In the genomic region with DNA sequence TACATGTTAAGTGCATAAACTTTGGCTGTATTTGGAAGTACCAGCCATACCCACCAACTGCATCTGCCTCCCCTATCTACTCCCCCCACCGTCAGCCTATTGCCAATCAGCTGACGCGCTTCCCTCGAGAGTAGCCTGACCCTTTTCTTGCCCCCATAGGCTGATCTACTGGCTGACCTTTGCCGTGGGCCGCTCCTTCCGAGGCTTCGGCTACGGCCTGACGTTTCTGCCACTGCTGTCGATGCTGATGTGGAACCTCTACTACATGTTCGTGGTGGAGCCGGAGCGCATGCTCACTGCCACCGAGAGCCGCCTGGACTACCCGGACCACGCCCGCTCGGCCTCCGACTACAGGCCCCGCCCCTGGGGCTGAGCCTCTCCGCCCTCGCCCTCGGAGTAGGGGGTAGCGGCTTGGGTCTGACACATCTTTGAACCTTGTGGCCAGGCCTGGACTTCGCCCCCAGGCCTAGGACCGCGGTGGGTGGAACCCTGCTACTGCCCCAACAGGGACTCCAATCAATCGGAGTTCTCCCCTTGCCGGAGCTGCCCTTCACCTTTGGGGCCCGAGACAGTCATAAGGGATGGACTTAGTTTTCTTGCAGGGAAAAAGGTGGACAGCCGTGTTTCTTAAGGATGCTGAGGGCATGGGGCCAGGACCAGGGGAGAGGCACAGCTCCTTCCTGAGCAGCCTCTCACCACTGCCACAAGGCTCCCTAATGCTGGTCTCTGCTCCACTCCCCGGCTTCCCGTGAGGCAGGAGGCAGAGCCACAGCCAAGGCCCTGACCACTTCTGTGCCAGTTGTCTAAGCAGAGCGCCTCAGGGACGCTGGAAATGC, we compare ENCODE assay signal across 7 cellular contexts. TPM values are rescaled to one million over a fixed set of nuclear protein-coding genes. Genes with fewer than 3 reads are reported as not detected.
DNase-seq lines count a peak whose midpoint lies in the region; ATAC-seq, FAIRE-seq and TF ChIP-seq lines count a peak whose summit lies in the region.
"Had no signal": no experiment of that assay in that cellular context is flagged by ENCODE, and none has a peak within 500 bp of the region (broad histone marks: within the 10 kb centered on the region; RNA-seq: fewer than 3 reads in every experiment).

No MANE protein-coding gene starts in this region.

- H3K9me3 Mint-ChIP-seq in H9: no peaks in the 10 kb centered on the region

- H3K14ac ChIP-seq in H9 (ENCODE audit: insufficient read depth, low read length): no peak overlapping the region

- peaks cover 0 to 26% (median 15%) of the 10 kb centered on the region in 9 donors for H3K36me3 ChIP-seq in heart left ventricle

- ATAC-seq in heart left ventricle: peak; percentile 90 to 96 (median 96)
- no peak for ATAC-seq in GM18511 (IDR thresholded peaks at IDR 0.05; ENCODE audit: unreplicated experiment)

- H3K4ac ChIP-seq in H9 (ENCODE audit: low read depth, low read length): no peak overlapping the region

- H3K4me3 Mint-ChIP-seq in H9: peak overlapping the region; percentile 82 to 89

- H2BK12ac ChIP-seq in H9 (ENCODE audit: insufficient read length, low read depth, low read length): no peak overlapping the region

- H3K4me3 ChIP-seq in heart left ventricle: peak overlapping the region; percentile 16 to 62 (median 50)
- H3K4me3 ChIP-seq in skeletal muscle cell (ENCODE audit: low read depth, low read length): peak overlapping the region; percentile 60

- peak in 1 of 2 donors; percentile 45 for TF ChIP-seq POLR2A in heart left ventricle (IDR thresholded peaks at IDR 0.05)

- no peaks in the 10 kb centered on the region for H4K20me1 ChIP-seq in H9 (ENCODE audit: control insufficient read depth, insufficient read depth, insufficient read length)

- H4K91ac ChIP-seq in H9 (ENCODE audit: insufficient read length, low read depth, low read length): no peak overlapping the region

- H4K5ac ChIP-seq in H9 (ENCODE audit: insufficient read length, low read depth, low read length): no peak overlapping the region

- H3K9me3 ChIP-seq in H9 (ENCODE audit: control insufficient read depth, low read depth, low read length) (no peaks in the 10 kb centered on the region), heart left ventricle (no peaks in the 10 kb centered on the region)

- no peaks in the 10 kb centered on the region for H3K79me2 ChIP-seq in H9 (ENCODE audit: insufficient read depth, low read length)

- peak overlapping the region; percentile 48 for H3K4me2 ChIP-seq in H9 (ENCODE audit: insufficient read depth, insufficient read length, low read length)

- H3K4me1 ChIP-seq in H9 (ENCODE audit: insufficient read depth, low read length) (no peaks in the 10 kb centered on the region; the same call in 1 of the 2 replicates), heart left ventricle (peaks cover 0 to 34% (median 14%) of the 10 kb centered on the region in 12 donors)

- no peak overlapping the region for H2BK15ac ChIP-seq in H9 (ENCODE audit: low read depth, low read length)

- H2BK5ac ChIP-seq in H9 (ENCODE audit: insufficient read length, low read length): no peak overlapping the region

- H3K9ac ChIP-seq in H9 (ENCODE audit: extremely low read depth, insufficient read length, low read length): peak overlapping the region; percentile 64

- H3K27me3 ChIP-seq in H9 (ENCODE audit: insufficient read depth, low read length): no peaks in the 10 kb centered on the region; the same call in 1 of the 2 replicates
- H3K27me3 ChIP-seq in heart left ventricle: no peaks in the 10 kb centered on the region

- H2BK20ac ChIP-seq in H9 (ENCODE audit: low read depth, low read length, poor library complexity, severe bottlenecking): no peak overlapping the region

- H2BK120ac ChIP-seq in H9 (ENCODE audit: low read depth, low read length, poor library complexity, severe bottlenecking): no peak overlapping the region

- intact Hi-C loops in heart left ventricle (cut with DNase I): no loop called here

- no peak for TF ChIP-seq CTCF in H9 (conservative IDR thresholded peaks at IDR 0.05)
- TF ChIP-seq CTCF in heart left ventricle (IDR thresholded peaks at IDR 0.05): no peak

- H2AFZ ChIP-seq in H9 (ENCODE audit: low read length): no peak overlapping the region

- WGBS in H9 (ENCODE audit: extremely low coverage, insufficient read length, low lambda C conversion rate): no CpG with 5 or more reads among the region's 37 CpGs
- WGBS in heart left ventricle, 4 donors: 15 to 35% (median 21%) methylated on average over 37 of the region's 37 CpGs

- H3K4me1 Mint-ChIP-seq in H9: peaks cover 10 to 18% of the 10 kb centered on the region in 2 experiments

- H3K27ac ChIP-seq in H9 (ENCODE audit: insufficient read length, low read depth, low read length): no peak overlapping the region
- peak overlapping the region; percentile 35 to 86 (median 67) for H3K27ac ChIP-seq in heart left ventricle

- no peak overlapping the region for H4K8ac ChIP-seq in H9 (replicated peaks; ENCODE audit: insufficient read length, low read depth, low read length)

- FAIRE-seq in TTC549 (lab: Jason Lieb, UNC): peak; percentile 66
- FAIRE-seq: islet of Langerhans had no signal

- no peak overlapping the region for H3T11ph ChIP-seq in H9 (ENCODE audit: low read length)

- H3K23me2 ChIP-seq in H9 (ENCODE audit: insufficient read length, low read depth, low read length, poor library complexity, severe bottlenecking): peaks cover 8% of the 10 kb centered on the region

- peaks cover 4 to 15% (median 8%) of the 10 kb centered on the region in 3 experiments; a peak in 5 of 7 replicates for H3K36me3 Mint-ChIP-seq in H9 (ENCODE audit: insufficient read depth in 1 of 3, low read depth in 3 of 3)

- H2AK5ac ChIP-seq in H9 (ENCODE audit: insufficient read length, low read length): no peak overlapping the region

- H3K27ac Mint-ChIP-seq in H9: peak overlapping the region; percentile 48 to 96 (median 95)

- H3K18ac ChIP-seq in H9 (ENCODE audit: insufficient read length, low read depth, low read length): no peak overlapping the region

- no peak overlapping the region for H3K23ac ChIP-seq in H9 (ENCODE audit: insufficient read length, low read depth, low read length)

- H3K56ac ChIP-seq in H9 (ENCODE audit: insufficient read length, low read depth, low read length): no peak overlapping the region

- H3K79me1 ChIP-seq in H9 (ENCODE audit: insufficient read depth, low read depth, low read length, poor library complexity, severe bottlenecking): no peaks in the 10 kb centered on the region

- no peaks in the 10 kb centered on the region for H3K27me3 Mint-ChIP-seq in H9 (ENCODE audit: low read depth)

- DNase-seq in H9 (peak; percentile 97), heart left ventricle (peak; percentile 88 to 95 (median 93)), skeletal muscle cell (ENCODE audit: low read depth) (peak; percentile 43)
- no peak for DNase-seq in activated CD4-positive, CD25-positive, alpha-beta regulatory T cell (lab: John Stamatoyannopoulos, UW)

RNA-seq across cellular contexts. Expression of gene GLMP, which starts 4.0 kb away (rescaled TPM):
- total RNA-seq in H9 (2021) (49.2 and 49.4 TPM in 2 replicates), heart left ventricle (10 to 100 TPM in 8 of 9 donors, 1 to 10 TPM in 1; 9.1 to 63.8 (median 16.7) TPM)
- 10 to 100 TPM; 12.8 to 14.4 TPM for polyA plus RNA-seq in heart left ventricle

RNA-seq across cellular contexts. Expression of gene TMEM79, which starts 7.3 kb away (rescaled TPM):
- total RNA-seq in H9 (2021) (2.1 and 2.6 TPM in 2 replicates), heart left ventricle (1 to 10 TPM in 7 of 9 donors, under 1 TPM in 2; 0.83 to 2.7 (median 1.3) TPM)
- polyA plus RNA-seq in heart left ventricle: 1 to 10 TPM; 1.2 to 1.6 TPM

RNA-seq across cellular contexts. Expression of gene VHLL, which starts 7.7 kb away (rescaled TPM):
- total RNA-seq in H9 (2021) (not detected in 2 replicates), heart left ventricle (not detected)
- not detected for polyA plus RNA-seq in heart left ventricle

RNA-seq across cellular contexts. Expression of gene SMG5, which starts 8.8 kb away (rescaled TPM):
- 100 and 103 TPM in 2 replicates for total RNA-seq in H9 (2021)
- 100 to 1,000 TPM in 1 of 9 donors, 10 to 100 TPM in 8; 60.6 to 104 (median 89.4) TPM for total RNA-seq in heart left ventricle
- 10 to 100 TPM; 56.3 to 94.3 TPM for polyA plus RNA-seq in heart left ventricle

RNA-seq across cellular contexts. Expression of gene PAQR6, which starts 43.6 kb away (rescaled TPM):
- 14.6 and 15.8 TPM in 2 replicates for total RNA-seq in H9 (2021)
- 1 to 10 TPM in 3 of 9 donors, under 1 TPM in 4, not detected in 2; 0.42 to 1.9 (median 0.92) TPM for total RNA-seq in heart left ventricle
- under 1 TPM; 0.26 to 0.61 TPM for polyA plus RNA-seq in heart left ventricle

Comparison
In these comparisons a context has a peak if more than half of its experiments do, and no peak if none do; other contexts are left out.
1. DNase-seq: peak in H9 (single experiment), heart left ventricle (5 of 5) and skeletal muscle cell (single experiment); none in activated CD4-positive, CD25-positive, alpha-beta regulatory T cell (0 of 4).